Comparison of ENCODE assay signal across 8 cellular contexts in the genomic region with DNA sequence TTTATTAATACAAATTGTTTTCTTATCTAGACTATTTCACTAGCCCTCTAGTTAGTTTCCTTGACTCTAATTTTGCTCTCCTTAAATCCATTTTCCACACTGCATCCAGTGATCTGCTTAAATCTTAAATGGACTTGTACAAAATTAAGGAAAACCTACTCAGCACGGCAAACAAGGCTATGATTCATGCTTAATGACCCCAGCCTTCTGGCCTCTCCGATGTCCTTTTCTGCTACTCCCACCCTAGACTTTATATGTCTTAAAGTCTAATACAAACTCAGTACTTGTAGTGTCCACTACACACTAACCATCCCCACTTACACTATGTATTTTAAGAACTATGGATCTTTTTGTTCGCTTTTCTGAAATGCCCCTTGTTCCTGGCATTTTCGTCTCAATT. TPM values are rescaled to one million over a fixed set of nuclear protein-coding genes. Genes with fewer than 3 reads are reported as not detected.
DNase-seq lines count a peak whose midpoint lies in the region; ATAC-seq, FAIRE-seq and TF ChIP-seq lines count a peak whose summit lies in the region.

No MANE protein-coding gene starts in this region.

- H3K4me2 ChIP-seq in BLaER1 = peak overlapping the region; percentile 84
- peak overlapping the region; percentile 98 for H3K4me2 ChIP-seq in IMR-90 (ENCODE audit: low read depth, low read length)

- WGBS in IMR-90 (ENCODE audit: extremely low coverage in 2 of 2, insufficient read length in 1 of 2), 2 experiments = 20% methylated on average over 1 of the region's 4 CpGs; no CpG with 5 or more reads in 1 of the 2 experiments
- WGBS in body of pancreas, 2 donors = 43 to 52% methylated on average over 4 of the region's 4 CpGs

- H3K9me3 Mint-ChIP-seq in naive B cell = no peaks in the 10 kb centered on the region

- intact Hi-C loops in IMR-90 (cut with micrococcal nuclease) (loop anchor here (2.0 to 5.0 kb wide), 3 partner anchors 46 to 99 kb away; a partner anchor contains a TSS), body of pancreas (cut with DNase I) (no loop called here)

- H4K5ac ChIP-seq in IMR-90 (ENCODE audit: low read depth, low read length) = no peak overlapping the region

- H3K9me1 ChIP-seq in IMR-90 (ENCODE audit: insufficient read depth, low read length) = no peaks in the 10 kb centered on the region

- H3K9ac ChIP-seq in BLaER1 (peak overlapping the region; percentile 89), IMR-90 (ENCODE audit: low read depth, low read length) (peak overlapping the region; percentile 77; the same call in 1 of the 2 replicates)

- no peak overlapping the region for H3K56ac ChIP-seq in IMR-90 (ENCODE audit: extremely low read depth, insufficient read depth, low read length)

- no peak overlapping the region for H3K4ac ChIP-seq in IMR-90 (ENCODE audit: low read depth, low read length)

- no peak overlapping the region for H4K8ac ChIP-seq in IMR-90 (ENCODE audit: low read depth in 2 of 2, low read length in 2 of 2)

- H3K27ac ChIP-seq in BLaER1 (no peak overlapping the region), IMR-90 (ENCODE audit: insufficient read depth, low read length) (no peak overlapping the region), body of pancreas (no peak overlapping the region)

- CTCF ChIA-PET in IMR-90 (lab: Yijun Ruan, JAX) = no interaction called here

- no peak overlapping the region for H2BK15ac ChIP-seq in IMR-90 (ENCODE audit: low read depth, low read length)

- peak overlapping the region; percentile 88 to 99 (median 98) for H3K4me3 Mint-ChIP-seq in naive B cell

- TF ChIP-seq RAD21 in IMR-90 (IDR thresholded peaks at IDR 0.05; ENCODE audit: low read length) = no peak

- peak overlapping the region in 4 of 6 donors; percentile 22 to 88 (median 48) for H3K27ac Mint-ChIP-seq in naive B cell

- H3K23ac ChIP-seq in IMR-90 (ENCODE audit: low read depth, low read length) = no peak overlapping the region; the same call in 1 of the 2 replicates

- H3K4me1 Mint-ChIP-seq in naive B cell = peaks cover 33 to 63% (median 54%) of the 10 kb centered on the region in 3 donors

- FAIRE-seq in bronchial epithelial cell (lab: Jason Lieb, UNC) = no peak

- TF ChIP-seq CTCF in IMR-90 (conservative IDR thresholded peaks at IDR 0.05; ENCODE audit: low read depth, low read length) = no peak
- TF ChIP-seq CTCF in bronchial epithelial cell (IDR thresholded peaks at IDR 0.05; ENCODE audit: insufficient read depth, low read length, severe bottlenecking) = no peak
- TF ChIP-seq CTCF in body of pancreas (IDR thresholded peaks at IDR 0.05) = no peak

- H3K79me1 ChIP-seq in IMR-90 (ENCODE audit: low read depth in 1 of 2, low read length in 2 of 2) = peaks cover 6 to 41% of the 10 kb centered on the region in 2 experiments

- H2BK5ac ChIP-seq in IMR-90 (ENCODE audit: low read depth, low read length, poor library complexity, severe bottlenecking) = no peak overlapping the region

- peaks cover 3% of the 10 kb centered on the region; the same call in 1 of the 2 replicates for H3K9me3 ChIP-seq in BLaER1
- H3K9me3 ChIP-seq in IMR-90 (ENCODE audit: control insufficient read depth, insufficient read depth, low read length) = no peaks in the 10 kb centered on the region
- H3K9me3 ChIP-seq in body of pancreas = no peaks in the 10 kb centered on the region

- POLR2A ChIA-PET in IMR-90 (lab: Charles Lee; ENCODE audit: unreplicated experiment) = interaction anchor here (0.6 to 1.0 kb wide), 2 partner anchors 25 to 98 kb away, joined by 4 to 7 read pairs; no protein-coding TSS in a partner anchor

- H3K4me3 ChIP-seq in BLaER1 = peak overlapping the region; percentile 90
- peak overlapping the region; percentile 53 for H3K4me3 ChIP-seq in IMR-90 (ENCODE audit: insufficient read depth, low read depth, low read length)
- peak overlapping the region; percentile 54 for H3K4me3 ChIP-seq in bronchial epithelial cell (ENCODE audit: low read depth, low read length)
- H3K4me3 ChIP-seq in body of pancreas = no peak overlapping the region

- DNase-seq in IMR-90 = peak; percentile 44
- peak; percentile 33 for DNase-seq in bronchial epithelial cell (ENCODE audit: low read depth)
- no peak for DNase-seq in naive B cell
- no peak for DNase-seq in ureter (ENCODE audit: low spot score)
- no peak for DNase-seq in body of pancreas
- DNase-seq in mucosa of gallbladder (ENCODE audit: low spot score) = no peak

- H2AFZ ChIP-seq in IMR-90 (replicated peaks; ENCODE audit: low read length, poor library complexity) = no peak overlapping the region

- BruUV-seq in IMR-90 (replicated peaks; lab: Mats Ljungman, UMichigan) = no TSS peak

- in situ Hi-C loops in IMR-90 (cut with MboI; ENCODE audit: low sequenced_read_pairs) = no loop called here

- peaks cover 5 to 10% of the 10 kb centered on the region in 2 donors for H3K36me3 Mint-ChIP-seq in naive B cell

- no peak overlapping the region for H2BK20ac ChIP-seq in IMR-90 (ENCODE audit: low read depth, low read length)

- H3K4me1 ChIP-seq in BLaER1 = peaks cover 34% of the 10 kb centered on the region
- H3K4me1 ChIP-seq in IMR-90 (ENCODE audit: control insufficient read depth, insufficient read depth, low read length) = peaks cover under 1% of the 10 kb centered on the region; the same call in 1 of the 2 replicates
- H3K4me1 ChIP-seq in body of pancreas = peaks cover 19% of the 10 kb centered on the region

- H3K36me3 ChIP-seq in BLaER1 = peaks cover 23% of the 10 kb centered on the region
- H3K36me3 ChIP-seq in IMR-90 (ENCODE audit: control insufficient read depth, insufficient read depth, low read length) = peaks cover 5% of the 10 kb centered on the region
- H3K36me3 ChIP-seq in bronchial epithelial cell (ENCODE audit: control insufficient read depth, insufficient read depth, low read length) = peaks cover 2% of the 10 kb centered on the region
- H3K36me3 ChIP-seq in body of pancreas (replicated peaks in 1 of 2; ENCODE audit: insufficient read depth in 1 of 2, low read depth in 2 of 2) = no peaks in the 10 kb centered on the region

- H2AK9ac ChIP-seq in IMR-90 (replicated peaks; ENCODE audit: low read depth, low read length, poor library complexity) = no peak overlapping the region

- dilution Hi-C loops in IMR-90 (cut with HindIII; ENCODE audit: low sequenced_read_pairs, unreplicated experiment) = no loop called here

- H3K14ac ChIP-seq in IMR-90 (replicated peaks; ENCODE audit: low read depth, low read length) = peak overlapping the region; percentile 5; the same call in 1 of the 2 replicates

- H3K18ac ChIP-seq in IMR-90 (ENCODE audit: low read depth, low read length) = no peak overlapping the region

- no peaks in the 10 kb centered on the region for H3K27me3 Mint-ChIP-seq in naive B cell

- no peak overlapping the region for H4K91ac ChIP-seq in IMR-90 (ENCODE audit: insufficient read depth, low read depth, low read length)

- peaks cover 60% of the 10 kb centered on the region for H4K20me1 ChIP-seq in BLaER1
- H4K20me1 ChIP-seq in IMR-90 (ENCODE audit: insufficient read depth, low read length) = peaks cover 29% of the 10 kb centered on the region

- H2BK120ac ChIP-seq in IMR-90 (ENCODE audit: low read depth, low read length) = no peak overlapping the region

- no peak overlapping the region for H2AK5ac ChIP-seq in IMR-90 (ENCODE audit: low read depth, low read length)

- TF ChIP-seq POLR2A in IMR-90 (IDR thresholded peaks at IDR 0.05; ENCODE audit: low read depth, low read length) = no peak
- no peak for TF ChIP-seq POLR2A in body of pancreas (IDR thresholded peaks at IDR 0.05)

- no peak for ATAC-seq in IMR-90 (ENCODE audit: low read depth)
- ATAC-seq in naive B cell (ENCODE audit: low read depth in 2 of 2) = no peak
- no peak for ATAC-seq in GM18858 (IDR thresholded peaks at IDR 0.05; ENCODE audit: unreplicated experiment)
- no peak for ATAC-seq in body of pancreas

- H3K27me3 ChIP-seq in BLaER1 = no peaks in the 10 kb centered on the region
- no peaks in the 10 kb centered on the region for H3K27me3 ChIP-seq in IMR-90 (ENCODE audit: control insufficient read depth, insufficient read depth, low read length)
- H3K27me3 ChIP-seq in bronchial epithelial cell (ENCODE audit: control insufficient read depth, insufficient read depth, low read length) = no peaks in the 10 kb centered on the region
- H3K27me3 ChIP-seq in body of pancreas = no peaks in the 10 kb centered on the region

TF ChIP-seq in IMR-90, 13 proteins besides CTCF, POLR2A, EP300 and RAD21 (continues in another document):
- TF ChIP-seq, protein P1, sequence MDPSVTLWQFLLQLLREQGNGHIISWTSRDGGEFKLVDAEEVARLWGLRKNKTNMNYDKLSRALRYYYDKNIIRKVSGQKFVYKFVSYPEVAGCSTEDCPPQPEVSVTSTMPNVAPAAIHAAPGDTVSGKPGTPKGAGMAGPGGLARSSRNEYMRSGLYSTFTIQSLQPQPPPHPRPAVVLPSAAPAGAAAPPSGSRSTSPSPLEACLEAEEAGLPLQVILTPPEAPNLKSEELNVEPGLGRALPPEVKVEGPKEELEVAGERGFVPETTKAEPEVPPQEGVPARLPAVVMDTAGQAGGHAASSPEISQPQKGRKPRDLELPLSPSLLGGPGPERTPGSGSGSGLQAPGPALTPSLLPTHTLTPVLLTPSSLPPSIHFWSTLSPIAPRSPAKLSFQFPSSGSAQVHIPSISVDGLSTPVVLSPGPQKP (IDR thresholded peaks at IDR 0.05; ENCODE audit: borderline replicate concordance, low read depth, low read length) = no peak
- TF ChIP-seq CEBPB (IDR thresholded peaks at IDR 0.05; ENCODE audit: low read depth, low read length) (no peak), MAZ (IDR thresholded peaks at IDR 0.05; ENCODE audit: borderline replicate concordance, low read depth, low read length) (no peak), FOS (IDR thresholded peaks at IDR 0.05; ENCODE audit: low read depth, low read length) (no peak), NFE2L2 (IDR thresholded peaks at IDR 0.05; ENCODE audit: low read depth, low read length) (no peak), RCOR1 (IDR thresholded peaks at IDR 0.05; ENCODE audit: insufficient replicate concordance, low read length) (no peak)

RNA-seq across cellular contexts. Expression of a gene that starts 2.2 kb away (rescaled TPM):
- total RNA-seq in IMR-90 (2012; rRNA removed) (20.1 and 53.3 TPM in 2 replicates), bronchial epithelial cell (52.7 and 56.8 TPM in 2 replicates), ureter (44.6 TPM), body of pancreas (10 to 100 TPM; 31.1 to 31.3 TPM), mucosa of gallbladder (98.0 TPM)
- polyA plus RNA-seq in IMR-90 (2012; rRNA removed) (38.1 and 39.0 TPM in 2 replicates), naive B cell (ENCODE audit: low read depth in 6 of 6) (10 to 100 TPM; 18.1 to 25.9 (median 22.8) TPM)
- polyA plus RNA-seq in IMR-90 (2012; cell fraction: cytosol; rRNA removed) = 11.1 and 12.9 TPM in 2 replicates
- 5.0 and 19.1 TPM in 2 replicates for polyA plus RNA-seq in IMR-90 (2012; cell fraction: nucleus; rRNA removed; ENCODE audit: low replicate concordance)

RNA-seq across cellular contexts. Expression of a gene that starts 2.5 kb away (rescaled TPM):
- 7.3 and 20.0 TPM in 2 replicates for total RNA-seq in IMR-90 (2012; rRNA removed)
- polyA plus RNA-seq in IMR-90 (2012; rRNA removed) = 4.3 and 5.5 TPM in 2 replicates
- 0.74 and 0.75 TPM in 2 replicates for polyA plus RNA-seq in IMR-90 (2012; cell fraction: cytosol; rRNA removed)
- polyA plus RNA-seq in IMR-90 (2012; cell fraction: nucleus; rRNA removed; ENCODE audit: low replicate concordance) = 1.8 and 8.3 TPM in 2 replicates
- total RNA-seq in bronchial epithelial cell = 3.4 and 4.1 TPM in 2 replicates
- 10 to 100 TPM in 1 of 6 donors, 1 to 10 TPM in 5; 4.9 to 14.0 (median 6.3) TPM for polyA plus RNA-seq in naive B cell (ENCODE audit: low read depth in 6 of 6)
- 3.8 TPM for total RNA-seq in ureter
- total RNA-seq in body of pancreas = 1 to 10 TPM; 1.3 to 4.4 TPM
- 2.8 TPM for total RNA-seq in mucosa of gallbladder

Comparison
In these comparisons a context has a peak if more than half of its experiments do, and no peak if none do; other contexts are left out.
1. H3K4me3 ChIP-seq: peak in BLaER1 (single experiment), IMR-90 (single experiment) and bronchial epithelial cell (single experiment); none in body of pancreas (0 of 2).
2. DNase-seq: peak in IMR-90 (single experiment) and bronchial epithelial cell (single experiment); none in naive B cell (single experiment), ureter (single experiment), body of pancreas (0 of 4) and mucosa of gallbladder (single experiment).